16 cellular contexts compared by ENCODE assay signal in genomic region chr22:48800036-48800885, GRCh38.
DNase-seq lines count a peak whose midpoint lies in the region; ATAC-seq and TF ChIP-seq lines count a peak whose summit lies in the region.
"Had no signal": no experiment of that assay in that cellular context is flagged by ENCODE, and none has a peak within 500 bp of the region (broad histone marks: within the 10 kb centered on the region; RNA-seq: fewer than 3 reads in every experiment).

No MANE protein-coding gene starts in this region.

- H3K27me3 ChIP-seq in spleen (replicated peaks in 1 of 7): peaks cover 0 to 61% (median 0%) of the 10 kb centered on the region in 7 donors

- in situ Hi-C loops in G401 (cut with HindIII; ENCODE audit: low sequenced_read_pairs): no loop called here

- intact Hi-C loops in spleen (cut with DNase I; ENCODE audit: low total_unique reads): no loop called here

- ATAC-seq in activated CD8-positive, alpha-beta memory T cell treated with anti-CD3 and anti-CD28 coated beads, Interleukin-2, amount 10 ng/mL, durations not matched to agents 7 days and 5 days: no peak

- CTCF ChIA-PET in activated CD8-positive, alpha-beta memory T cell treated with anti-CD3 and anti-CD28 coated beads, Interleukin-2, amount 10 ng/mL, durations not matched to agents 7 days and 5 days (lab: Charles Lee): no interaction called here

- H3K4me1 Mint-ChIP-seq in activated CD8-positive, alpha-beta memory T cell treated with anti-CD3 and anti-CD28 coated beads, Interleukin-2, amount 10 ng/mL, durations not matched to agents 7 days and 5 days: no peaks in the 10 kb centered on the region
- H3K4me1 Mint-ChIP-seq: CD8-positive, alpha-beta memory T cell had no signal

- no peaks in the 10 kb centered on the region for H3K36me3 Mint-ChIP-seq in activated CD8-positive, alpha-beta memory T cell treated with anti-CD3 and anti-CD28 coated beads, Interleukin-2, amount 10 ng/mL, durations not matched to agents 7 days and 5 days
- H3K36me3 Mint-ChIP-seq: CD8-positive, alpha-beta memory T cell had no signal

- 74 to 90% (median 79%) methylated on average over 14 to 23 of the region's 23 CpGs for WGBS in spleen, 5 donors

- no peaks in the 10 kb centered on the region for H3K4me1 ChIP-seq in spleen
- H3K4me1 ChIP-seq: Caco-2 had no signal

- H3K4me3 Mint-ChIP-seq in activated CD8-positive, alpha-beta memory T cell treated with anti-CD3 and anti-CD28 coated beads, Interleukin-2, amount 10 ng/mL, durations not matched to agents 7 days and 5 days: no peak overlapping the region
- H3K4me3 Mint-ChIP-seq: CD8-positive, alpha-beta memory T cell had no signal

- H3K27ac Mint-ChIP-seq in activated CD8-positive, alpha-beta memory T cell treated with anti-CD3 and anti-CD28 coated beads, Interleukin-2, amount 10 ng/mL, durations not matched to agents 7 days and 5 days: no peak overlapping the region
- H3K27ac Mint-ChIP-seq: CD8-positive, alpha-beta memory T cell had no signal

- TF ChIP-seq POLR2A in spleen (IDR thresholded peaks at IDR 0.05): no peak

- DNase-seq in activated CD8-positive, alpha-beta memory T cell treated with anti-CD3 and anti-CD28 coated beads, Interleukin-2, amount 10 ng/mL, durations not matched to agents 7 days and 5 days: peak; percentile 21
- DNase-seq in activated CD8-positive, alpha-beta memory T cell treated with anti-CD3 and anti-CD28 coated beads for 24 hours: no peak
- DNase-seq in coronary artery (ENCODE audit: low spot score) (peak; percentile 47), mesenteric fat pad (ENCODE audit: low spot score) (peak; percentile 88), spleen (peak; percentile 61), NCI-H345 (lab: John Stamatoyannopoulos, UW) (no peak), G401 (ENCODE audit: low spot score) (no peak)
- no peak for DNase-seq in activated naive CD4-positive, alpha-beta T cell (lab: John Stamatoyannopoulos, UW)
- DNase-seq: 8988T; AML-193; Caco-2; CD8-positive, alpha-beta memory T cell; DMS53; GM23248; H7 had no signal

- no peaks in the 10 kb centered on the region for H3K9me3 Mint-ChIP-seq in activated CD8-positive, alpha-beta memory T cell treated with anti-CD3 and anti-CD28 coated beads, Interleukin-2, amount 10 ng/mL, durations not matched to agents 7 days and 5 days (ENCODE audit: low read depth)

- no peaks in the 10 kb centered on the region for H3K27me3 Mint-ChIP-seq in activated CD8-positive, alpha-beta memory T cell treated with anti-CD3 and anti-CD28 coated beads, Interleukin-2, amount 10 ng/mL, durations not matched to agents 7 days and 5 days

- H3K27ac ChIP-seq in coronary artery: no peak overlapping the region
- H3K27ac ChIP-seq in spleen: no peak overlapping the region
- H3K27ac ChIP-seq: BLaER1, GM23248 had no signal

- H3K36me3 ChIP-seq in spleen: no peaks in the 10 kb centered on the region
- H3K36me3 ChIP-seq: BLaER1 had no signal

- no peaks in the 10 kb centered on the region for H3K9me3 ChIP-seq in spleen
- H3K9me3 ChIP-seq: BLaER1, Caco-2 had no signal

- H3K4me3 ChIP-seq in coronary artery (no peak overlapping the region), spleen (no peak overlapping the region)
- H3K4me3 ChIP-seq: BLaER1, GM23248 had no signal

- TF ChIP-seq CTCF in coronary artery (IDR thresholded peaks at IDR 0.05): no peak
- TF ChIP-seq CTCF in spleen (IDR thresholded peaks at IDR 0.05 in 8 of 11, conservative IDR thresholded peaks at IDR 0.05 in 3 of 11): no peak

Comparison
In these comparisons a context has a peak if more than half of its experiments do, and no peak if none do; other contexts are left out.
1. DNase-seq: peak in activated CD8-positive, alpha-beta memory T cell treated with anti-CD3 and anti-CD28 coated beads, Interleukin-2, amount 10 ng/mL, durations not matched to agents 7 days and 5 days (single experiment), coronary artery (single experiment), mesenteric fat pad (single experiment) and spleen (single experiment); none in activated CD8-positive, alpha-beta memory T cell treated with anti-CD3 and anti-CD28 coated beads for 24 hours (single experiment), activated naive CD4-positive, alpha-beta T cell (0 of 4), NCI-H345 (single experiment) and G401 (single experiment).